ENCODE assay signal across 10 cellular contexts in genomic region chr13:42177189-42177588, GRCh38.
"Had no signal": no experiment of that assay in that cellular context is flagged by ENCODE, and none has a peak within 500 bp of the region (broad histone marks: within the 10 kb centered on the region; RNA-seq: fewer than 3 reads in every experiment).

No MANE protein-coding gene starts in this region.

- H3K4me3 Mint-ChIP-seq: HFFc6, IgD-negative memory B cell had no signal

- FAIRE-seq: HepG2 had no signal

- H3K36me3 ChIP-seq: HAP-1 had no signal

- H3K27ac ChIP-seq: GM23248, HL-60 had no signal

- H3K9me3 Mint-ChIP-seq: HFFc6 had no signal

- H3K4me3 ChIP-seq: GM23248, HAP-1 had no signal

- H2AFZ ChIP-seq: GM23248 had no signal

- H3K27me3 Mint-ChIP-seq: IgD-negative memory B cell had no signal

- ATAC-seq: HCT116, HepG2 had no signal

- H3K9ac ChIP-seq: GM23248 had no signal

- H3K4me1 ChIP-seq: HAP-1 had no signal

- DNase-seq: GM23248, GOT3, H7, HFFc6, KG1 had no signal

- H3K9me3 ChIP-seq: HAP-1 had no signal

- H3K27ac Mint-ChIP-seq: HFFc6, IgD-negative memory B cell had no signal
